In genomic region chr2:231198291-231199173, GRCh38 we compare ENCODE assay signal across 8 cellular contexts. TPM values are rescaled to one million over a fixed set of nuclear protein-coding genes. Genes with fewer than 3 reads are reported as not detected.
DNase-seq lines count a peak whose midpoint lies in the region; ATAC-seq lines count a peak whose summit lies in the region.

ARMC9 (plus strand) TSS chr2:231198631; CDS start chr2:231206239, 7,608 bp downstream.

- peaks cover 13% of the 10 kb centered on the region for H3K4me1 Mint-ChIP-seq in activated CD4-positive, alpha-beta T cell treated with anti-CD3 and anti-CD28 coated beads, Interleukin-2, amount 10 ng/mL, durations not matched to agents 24 days and 14 days

- H3K9me3 Mint-ChIP-seq in activated CD4-positive, alpha-beta T cell treated with anti-CD3 and anti-CD28 coated beads, Interleukin-2, amount 10 ng/mL, durations not matched to agents 24 days and 14 days, result no peaks in the 10 kb centered on the region

- peak within 1 kb of the TSS; percentile 57 for H3K27ac Mint-ChIP-seq in activated CD4-positive, alpha-beta T cell treated with anti-CD3 and anti-CD28 coated beads, Interleukin-2, amount 10 ng/mL, durations not matched to agents 24 days and 14 days

- intact Hi-C loops in activated CD4-positive, alpha-beta T cell treated with anti-CD3 and anti-CD28 coated beads, Interleukin-2, amount 10 ng/mL, durations not matched to agents 24 days and 14 days (cut with micrococcal nuclease), result no loop called here

- DNase-seq in Ammon's horn (ENCODE audit: low spot score) (peak; percentile 82), NCI-H510A (lab: John Stamatoyannopoulos, UW) (peak; percentile 93), cortex of kidney (lab: John Stamatoyannopoulos, UW) (peak; percentile 33), left lobe of liver (ENCODE audit: low spot score) (peak; percentile 81)
- DNase-seq in activated CD4-positive, alpha-beta T cell treated with anti-CD3 and anti-CD28 coated beads, Interleukin-2, amount 10 ng/mL, durations not matched to agents 24 days and 14 days, result peak; percentile 95
- peak; percentile 65 for DNase-seq in stimulated activated CD4-positive, alpha-beta T cell treated with anti-CD3 and anti-CD28 coated beads, Interleukin-1b, Interleukin-23, amount 100 ng/mL, for 48 hours

- ATAC-seq in GM19025 (IDR thresholded peaks at IDR 0.05; ENCODE audit: low read depth, unreplicated experiment) (peak; percentile 98), HG03175 (IDR thresholded peaks at IDR 0.05; ENCODE audit: unreplicated experiment) (peak; percentile 97), left lobe of liver (peak; percentile 98)

- no peaks in the 10 kb centered on the region for H3K36me3 Mint-ChIP-seq in activated CD4-positive, alpha-beta T cell treated with anti-CD3 and anti-CD28 coated beads, Interleukin-2, amount 10 ng/mL, durations not matched to agents 24 days and 14 days (ENCODE audit: low read depth)

- peak within 1 kb of the TSS; percentile 93 for H3K4me3 Mint-ChIP-seq in activated CD4-positive, alpha-beta T cell treated with anti-CD3 and anti-CD28 coated beads, Interleukin-2, amount 10 ng/mL, durations not matched to agents 24 days and 14 days

- peaks cover 26% of the 10 kb centered on the region for H3K27me3 Mint-ChIP-seq in activated CD4-positive, alpha-beta T cell treated with anti-CD3 and anti-CD28 coated beads, Interleukin-2, amount 10 ng/mL, durations not matched to agents 24 days and 14 days

RNA-seq across cellular contexts. Expression of gene ARMC9, which starts in this region (rescaled TPM):
- total RNA-seq in activated CD4-positive, alpha-beta T cell treated with anti-CD3 and anti-CD28 coated beads, Interleukin-2, amount 10 ng/mL, durations not matched to agents 24 days and 14 days, result 5.9 and 6.4 TPM in 2 replicates
- total RNA-seq in left lobe of liver, result 1.9 TPM

Comparison
In these comparisons a context has a peak if more than half of its experiments do, and no peak if none do; other contexts are left out.
1. Peak in every context shown above with its lines: DNase-seq and ATAC-seq.
2. DNase-seq: peak in every context shown above with its lines; median percentile 95 in activated CD4-positive, alpha-beta T cell treated with anti-CD3 and anti-CD28 coated beads, Interleukin-2, amount 10 ng/mL, durations not matched to agents 24 days and 14 days; 93 in NCI-H510A; 82 in Ammon's horn; 81 in left lobe of liver; 65 in stimulated activated CD4-positive, alpha-beta T cell treated with anti-CD3 and anti-CD28 coated beads, Interleukin-1b, Interleukin-23, amount 100 ng/mL, for 48 hours; 33 in cortex of kidney.